Comparison of ENCODE assay signal across 35 cellular contexts in genomic region chr15:71332605-71333004, GRCh38.
DNase-seq lines count a peak whose midpoint lies in the region; ATAC-seq, FAIRE-seq and TF ChIP-seq lines count a peak whose summit lies in the region.
"Had no signal": no experiment of that assay in that cellular context is flagged by ENCODE, and none has a peak within 500 bp of the region (broad histone marks: within the 10 kb centered on the region; RNA-seq: fewer than 3 reads in every experiment).

No MANE protein-coding gene starts in this region.

- DNase-seq in ELR (ENCODE audit: low read depth) (peak; percentile 44), astrocyte (ENCODE audit: low read depth) (peak; percentile 73), Right ventricle myocardium superior (no peak), thoracic aorta (ENCODE audit: low spot score) (no peak), activated gamma-delta T cell (lab: John Stamatoyannopoulos, UW) (no peak), NCI-H1092 (lab: John Stamatoyannopoulos, UW) (no peak)
- DNase-seq: ACHN; activated CD4-positive, alpha-beta T cell treated with anti-CD3 and anti-CD28 coated beads, Interleukin-2, amount 10 ng/mL, durations not matched to agents 24 days and 14 days; activated CD8-positive, alpha-beta memory T cell treated with anti-CD3 and anti-CD28 coated beads, Interleukin-2, amount 10 ng/mL, durations not matched to agents 7 days and 5 days; activated naive CD4-positive, alpha-beta T cell treated with anti-CD3 and anti-CD28 coated beads for 36 hours; activated T-cell treated with anti-CD3 and anti-CD28 coated beads, Interleukin-2, amount 50 U/mL, for 48 hours; C1 segment of cervical spinal cord; COR-L47; DMS79 treated with DMSO at 0.1 percent for 48 hours; effector memory CD8-positive, alpha-beta T cell; erythroblast; left lung; midbrain; naive thymus-derived CD4-positive, alpha-beta T cell; NCI-H1092 treated with DMSO at 0.1 percent for 48 hours; NCI-H1930; NCI-H2227 treated with DMSO at 0.1 percent for 48 hours; NCI-H526 treated with DMSO at 0.1 percent for 48 hours; nucleus accumbens; PC-9; SHP77; T1000; thyroid gland had no signal

- no peaks in the 10 kb centered on the region for H3K79me2 ChIP-seq in astrocyte (ENCODE audit: insufficient read depth, low read length)

- H3K27me3 Mint-ChIP-seq in astrocyte (ENCODE audit: low read depth, unreplicated experiment), result peaks cover 2% of the 10 kb centered on the region
- H3K27me3 Mint-ChIP-seq: IgD-negative memory B cell; stimulated activated naive CD8-positive, alpha-beta T cell treated with anti-CD3 and anti-CD28 coated beads, Interleukin-15, Interleukin-2, amounts not matched to agents 100 ng/mL and 50 ng/mL, for 24 hours had no signal

- peaks cover 33% of the 10 kb centered on the region for H3K4me1 ChIP-seq in astrocyte (ENCODE audit: insufficient read depth, low read length)
- peaks cover 27 to 88% of the 10 kb centered on the region in 2 donors for H3K4me1 ChIP-seq in thoracic aorta (ENCODE audit: control insufficient read depth in 1 of 2, low read depth in 2 of 2)

- H3K36me3 ChIP-seq in astrocyte (ENCODE audit: insufficient read depth, low read length) (no peaks in the 10 kb centered on the region), thoracic aorta (no peaks in the 10 kb centered on the region)
- H3K36me3 ChIP-seq: left lung, thyroid gland had no signal

- no peaks in the 10 kb centered on the region for H3K9me3 Mint-ChIP-seq in astrocyte (ENCODE audit: unreplicated experiment)
- H3K9me3 Mint-ChIP-seq: activated CD4-positive, alpha-beta T cell treated with anti-CD3 and anti-CD28 coated beads, Interleukin-2, amount 10 ng/mL, durations not matched to agents 24 days and 14 days; activated naive CD4-positive, alpha-beta T cell treated with anti-CD3 and anti-CD28 coated beads for 36 hours; effector memory CD8-positive, alpha-beta T cell; IgD-negative memory B cell; naive thymus-derived CD4-positive, alpha-beta T cell; stimulated activated naive CD8-positive, alpha-beta T cell treated with anti-CD3 and anti-CD28 coated beads, Interleukin-15, Interleukin-2, amounts not matched to agents 100 ng/mL and 50 ng/mL, for 24 hours had no signal

- H3K9ac ChIP-seq in astrocyte (ENCODE audit: low read length), result no peak overlapping the region

- H3K4me3 ChIP-seq in astrocyte (ENCODE audit: insufficient read depth, low read depth, low read length) (no peak overlapping the region), thoracic aorta (no peak overlapping the region)
- H3K4me3 ChIP-seq: coronary artery, left lung, PC-9, thyroid gland had no signal

- H3K9me3 ChIP-seq in astrocyte (ENCODE audit: insufficient read depth, low read depth, low read length) (no peaks in the 10 kb centered on the region), thoracic aorta (no peaks in the 10 kb centered on the region)
- H3K9me3 ChIP-seq: left lung, thyroid gland had no signal

- TF ChIP-seq CTCF in astrocyte (IDR thresholded peaks at IDR 0.05; ENCODE audit: insufficient read depth, low read depth, low read length) (no peak), thoracic aorta (IDR thresholded peaks at IDR 0.05) (no peak)

- H3K4me2 ChIP-seq in astrocyte (ENCODE audit: low read length), result no peak overlapping the region
- H3K4me2 ChIP-seq: PC-9 had no signal

- ATAC-seq in Right ventricle myocardium superior (ENCODE audit: poor library complexity) (peak; percentile 32), thoracic aorta (ENCODE audit: insufficient number of reproducible peaks, low FRiP score, low read depth) (no peak), HG02840 (IDR thresholded peaks at IDR 0.05; ENCODE audit: low FRiP score, unreplicated experiment) (no peak)
- ATAC-seq: activated CD8-positive, alpha-beta memory T cell treated with anti-CD3 and anti-CD28 coated beads, Interleukin-2, amount 10 ng/mL, durations not matched to agents 7 days and 5 days; effector memory CD8-positive, alpha-beta T cell; left lung; naive thymus-derived CD4-positive, alpha-beta T cell had no signal

- H2AFZ ChIP-seq in astrocyte (ENCODE audit: low read depth, low read length), result no peak overlapping the region
- H2AFZ ChIP-seq: PC-9 had no signal

- intact Hi-C loops in Right ventricle myocardium superior (cut with DNase I), result loop anchor here (10.0 kb wide), 1 partner anchor 218 kb away; the partner anchor contains the start of gene THSD4

- H3K27me3 ChIP-seq in astrocyte (ENCODE audit: insufficient read depth, low read length) (no peaks in the 10 kb centered on the region), thoracic aorta (replicated peaks; ENCODE audit: insufficient read depth) (no peaks in the 10 kb centered on the region)
- H3K27me3 ChIP-seq: left lung, thyroid gland had no signal

- no peaks in the 10 kb centered on the region for H4K20me1 ChIP-seq in astrocyte (ENCODE audit: insufficient read depth, low read length)

- peaks cover 17% of the 10 kb centered on the region for H3K4me1 Mint-ChIP-seq in astrocyte (ENCODE audit: low read depth, unreplicated experiment)
- H3K4me1 Mint-ChIP-seq: IgD-negative memory B cell had no signal

- H3K27ac ChIP-seq in astrocyte (ENCODE audit: low read depth, low read length) (no peak overlapping the region), thoracic aorta (peak overlapping the region; percentile 91 to 95)
- H3K27ac ChIP-seq: coronary artery, left lung, PC-9, thyroid gland had no signal

- no peak overlapping the region for H3K27ac Mint-ChIP-seq in astrocyte (ENCODE audit: unreplicated experiment)
- H3K27ac Mint-ChIP-seq: activated CD4-positive, alpha-beta T cell treated with anti-CD3 and anti-CD28 coated beads, Interleukin-2, amount 10 ng/mL, durations not matched to agents 24 days and 14 days; activated CD8-positive, alpha-beta memory T cell treated with anti-CD3 and anti-CD28 coated beads, Interleukin-2, amount 10 ng/mL, durations not matched to agents 7 days and 5 days; activated naive CD4-positive, alpha-beta T cell treated with anti-CD3 and anti-CD28 coated beads for 36 hours; effector memory CD8-positive, alpha-beta T cell; IgD-negative memory B cell; stimulated activated naive CD8-positive, alpha-beta T cell treated with anti-CD3 and anti-CD28 coated beads, Interleukin-15, Interleukin-2, amounts not matched to agents 100 ng/mL and 50 ng/mL, for 24 hours had no signal

- no peak for FAIRE-seq in astrocyte (lab: Jason Lieb, UNC)
- FAIRE-seq: bronchial epithelial cell, GM18507, islet of Langerhans had no signal

- no peak overlapping the region for H3K4me3 Mint-ChIP-seq in astrocyte (ENCODE audit: unreplicated experiment)
- H3K4me3 Mint-ChIP-seq: activated CD4-positive, alpha-beta T cell treated with anti-CD3 and anti-CD28 coated beads, Interleukin-2, amount 10 ng/mL, durations not matched to agents 24 days and 14 days; activated CD8-positive, alpha-beta memory T cell treated with anti-CD3 and anti-CD28 coated beads, Interleukin-2, amount 10 ng/mL, durations not matched to agents 7 days and 5 days; activated naive CD4-positive, alpha-beta T cell treated with anti-CD3 and anti-CD28 coated beads for 36 hours; effector memory CD8-positive, alpha-beta T cell; IgD-negative memory B cell; naive thymus-derived CD4-positive, alpha-beta T cell; stimulated activated naive CD8-positive, alpha-beta T cell treated with anti-CD3 and anti-CD28 coated beads, Interleukin-15, Interleukin-2, amounts not matched to agents 100 ng/mL and 50 ng/mL, for 24 hours had no signal

- no peaks in the 10 kb centered on the region for H3K36me3 Mint-ChIP-seq in astrocyte (ENCODE audit: low read depth, unreplicated experiment)
- H3K36me3 Mint-ChIP-seq: activated CD8-positive, alpha-beta memory T cell treated with anti-CD3 and anti-CD28 coated beads, Interleukin-2, amount 10 ng/mL, durations not matched to agents 7 days and 5 days; naive thymus-derived CD4-positive, alpha-beta T cell had no signal

Comparison
In these comparisons a context has a peak if more than half of its experiments do, and no peak if none do; other contexts are left out.
1. DNase-seq: peak in ELR (single experiment) and astrocyte (single experiment); none in Right ventricle myocardium superior (single experiment), thoracic aorta (single experiment), activated gamma-delta T cell (single experiment) and NCI-H1092 (single experiment).